ENCODE assay signal across 32 cellular contexts in genomic region chr15:39360417-39360816, GRCh38.
DNase-seq lines count a peak whose midpoint lies in the region; ATAC-seq, FAIRE-seq and TF ChIP-seq lines count a peak whose summit lies in the region.
"Had no signal": no experiment of that assay in that cellular context is flagged by ENCODE, and none has a peak within 500 bp of the region (broad histone marks: within the 10 kb centered on the region; RNA-seq: fewer than 3 reads in every experiment).

No MANE protein-coding gene starts in this region.

- no peak for TF ChIP-seq CTCF in AG10803 (conservative IDR thresholded peaks at IDR 0.05; ENCODE audit: low read length)

- peak; percentile 48 for DNase-seq in AG10803 (ENCODE audit: low read depth)
- peak; percentile 18 for DNase-seq in RCC 7860 (ENCODE audit: low spot score)
- DNase-seq in fibroblast of gingiva (ENCODE audit: low read depth), result peak; percentile 27
- peak; percentile 42 for DNase-seq in mucosa of gallbladder (ENCODE audit: low spot score)
- DNase-seq in cerebellar cortex (ENCODE audit: low spot score), result no peak
- DNase-seq in H7, result no peak
- DNase-seq: ACHN; activated CD4-positive, alpha-beta T cell treated with anti-CD3 and anti-CD28 coated beads for 48 hours; amygdala; BE2C; Karpas-422; left colon; mesendoderm; NCI-H1436 treated with DMSO at 0.1 percent for 48 hours; NCI-H2081 treated with DMSO at 0.1 percent for 48 hours; NCI-H345; NCI-H748 treated with DMSO at 0.1 percent for 48 hours; SHP77; stimulated activated CD4-positive, alpha-beta T cell treated with anti-CD3 and anti-CD28 coated beads, Interleukin-4, amount 100 ng/mL, for 1 hour; thyroid gland had no signal

- no peaks in the 10 kb centered on the region for H3K36me3 Mint-ChIP-seq in activated T-helper 17 cell treated with anti-CD3 and anti-CD28 coated beads, Interleukin-2, amount 50 U/mL, for 72 hours (ENCODE audit: low read depth)
- H3K36me3 Mint-ChIP-seq: activated naive CD4-positive, alpha-beta T cell treated with anti-CD3 and anti-CD28 coated beads, Interleukin-2, amount 50 U/mL, for 24 hours had no signal

- no peaks in the 10 kb centered on the region for H3K9me3 Mint-ChIP-seq in activated T-helper 17 cell treated with anti-CD3 and anti-CD28 coated beads, Interleukin-2, amount 50 U/mL, for 72 hours
- H3K9me3 Mint-ChIP-seq: activated naive CD4-positive, alpha-beta T cell treated with anti-CD3 and anti-CD28 coated beads, Interleukin-2, amount 50 U/mL, for 24 hours; activated T-helper 2 cell treated with anti-CD3 and anti-CD28 coated beads, Interferon-gamma antibody, Interleukin-2, Interleukin-4, amounts not matched to agents 10 μg/mL and 5 μg/mL and 100 μg/mL, durations not matched to agents 14 hours and 24 hours and 36 hours; T-helper 2 cell treated with Interferon-gamma antibody and Interleukin-4, amounts not matched to agents 5 μg/mL and 100 μg/mL, for 36 hours had no signal

- H3K4me1 Mint-ChIP-seq in activated T-helper 17 cell treated with anti-CD3 and anti-CD28 coated beads, Interleukin-2, amount 50 U/mL, for 72 hours, result peaks cover 3% of the 10 kb centered on the region
- H3K4me1 Mint-ChIP-seq: activated naive CD4-positive, alpha-beta T cell treated with anti-CD3 and anti-CD28 coated beads, Interleukin-2, amount 50 U/mL, for 24 hours had no signal

- H3K4me3 ChIP-seq in AG10803 (ENCODE audit: low read length) (no peak overlapping the region), H7 (ENCODE audit: insufficient read depth, low read depth, low read length) (no peak overlapping the region)
- H3K4me3 ChIP-seq: esophagus muscularis mucosa, gastrocnemius medialis, HAP-1, hepatocyte, thyroid gland had no signal

- no peak overlapping the region for H3K4me3 Mint-ChIP-seq in activated T-helper 17 cell treated with anti-CD3 and anti-CD28 coated beads, Interleukin-2, amount 50 U/mL, for 72 hours
- H3K4me3 Mint-ChIP-seq: activated naive CD4-positive, alpha-beta T cell treated with anti-CD3 and anti-CD28 coated beads, Interleukin-2, amount 50 U/mL, for 24 hours; T-helper 2 cell treated with Interferon-gamma antibody and Interleukin-4, amounts not matched to agents 5 μg/mL and 100 μg/mL, for 36 hours had no signal

- no peaks in the 10 kb centered on the region for H3K27me3 ChIP-seq in H7 (ENCODE audit: control insufficient read depth, insufficient read depth, low read length)
- H3K27me3 ChIP-seq: esophagus muscularis mucosa, gastrocnemius medialis, hepatocyte, thyroid gland had no signal

- no peaks in the 10 kb centered on the region for H3K36me3 ChIP-seq in H7 (replicated peaks; ENCODE audit: control insufficient read depth, insufficient read depth, low read length)
- H3K36me3 ChIP-seq: BE2C, esophagus muscularis mucosa, gastrocnemius medialis, HAP-1, thyroid gland had no signal

- H3K27me3 Mint-ChIP-seq in activated T-helper 17 cell treated with anti-CD3 and anti-CD28 coated beads, Interleukin-2, amount 50 U/mL, for 72 hours, result peaks cover 31% of the 10 kb centered on the region

- H3K27ac Mint-ChIP-seq in activated T-helper 17 cell treated with anti-CD3 and anti-CD28 coated beads, Interleukin-2, amount 50 U/mL, for 72 hours, result no peak overlapping the region
- H3K27ac Mint-ChIP-seq: activated naive CD4-positive, alpha-beta T cell treated with anti-CD3 and anti-CD28 coated beads, Interleukin-2, amount 50 U/mL, for 24 hours; activated T-helper 2 cell treated with anti-CD3 and anti-CD28 coated beads, Interferon-gamma antibody, Interleukin-2, Interleukin-4, amounts not matched to agents 10 μg/mL and 5 μg/mL and 100 μg/mL, durations not matched to agents 14 hours and 24 hours and 36 hours; T-helper 2 cell treated with Interferon-gamma antibody and Interleukin-4, amounts not matched to agents 5 μg/mL and 100 μg/mL, for 36 hours had no signal

- FAIRE-seq in RCC 7860 (lab: Jason Lieb, UNC), result no peak
- FAIRE-seq: G401.6 had no signal

- no peak for ATAC-seq in GM19463 (IDR thresholded peaks at IDR 0.05; ENCODE audit: unreplicated experiment)
- ATAC-seq in activated T-helper 17 cell treated with anti-CD3 and anti-CD28 coated beads, Interleukin-2, amount 50 U/mL, for 72 hours (replicated peaks), result no peak
- ATAC-seq: left colon, Panc1, sciatic nerve had no signal

Comparison
In these comparisons a context has a peak if more than half of its experiments do, and no peak if none do; other contexts are left out.
1. DNase-seq: peak in AG10803 (single experiment), RCC 7860 (single experiment), fibroblast of gingiva (single experiment) and mucosa of gallbladder (single experiment); none in cerebellar cortex (single experiment) and H7 (single experiment).